ENCODE assay signal across 9 cellular contexts in the genomic region with DNA sequence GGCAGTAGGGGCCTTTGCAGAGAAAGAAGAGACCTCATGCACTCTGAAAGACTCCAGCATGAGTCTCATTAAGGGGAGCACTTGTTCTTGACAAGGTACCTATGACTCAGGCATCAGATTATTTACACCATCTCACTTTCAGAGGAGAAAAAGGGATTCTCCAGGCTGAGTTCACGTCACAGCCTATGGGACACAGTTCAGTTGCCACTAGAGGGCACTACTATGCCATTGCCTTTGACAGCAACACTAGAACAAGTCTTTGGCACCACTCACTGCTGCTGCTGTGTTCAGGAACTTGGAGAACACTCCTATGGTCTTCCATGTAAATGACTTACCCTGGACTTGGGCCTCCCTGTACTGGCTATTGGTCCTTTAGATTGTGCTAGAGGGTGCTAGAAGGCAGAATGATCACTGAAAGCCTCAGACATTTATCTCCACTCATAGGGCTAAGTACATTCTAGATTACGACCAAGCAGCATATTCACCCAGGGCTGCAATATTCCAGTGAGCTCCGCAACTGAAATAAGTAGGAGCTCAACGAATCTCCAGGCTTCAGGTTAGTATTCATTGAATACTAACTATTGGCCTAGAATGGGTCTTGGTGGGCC.
DNase-seq lines count a peak whose midpoint lies in the region; ATAC-seq, FAIRE-seq and TF ChIP-seq lines count a peak whose summit lies in the region.
"Had no signal": no experiment of that assay in that cellular context is flagged by ENCODE, and none has a peak within 500 bp of the region (broad histone marks: within the 10 kb centered on the region; RNA-seq: fewer than 3 reads in every experiment).

No MANE protein-coding gene starts in this region.

- peak; percentile 12 to 81 (median 61) for DNase-seq in NCI-H1417 (lab: John Stamatoyannopoulos, UW)
- no peak for DNase-seq in NCI-H1417 treated with DMSO at 0.1 percent for 48 hours (lab: John Stamatoyannopoulos, UW)
- DNase-seq in NCI-H446 treated with DMSO at 0.1 percent for 48 hours (lab: John Stamatoyannopoulos, UW) = peak; percentile 40
- peak; percentile 70 for DNase-seq in astrocyte of the hippocampus (ENCODE audit: low read depth, low spot score)
- no peak for DNase-seq in keratinocyte (ENCODE audit: low read depth, low spot score)
- DNase-seq in tibial artery = no peak

- H3K27ac ChIP-seq in keratinocyte (ENCODE audit: control insufficient read depth, insufficient read depth, low read length) (no peak overlapping the region), tibial artery (no peak overlapping the region)

- ATAC-seq in HG02678 (IDR thresholded peaks at IDR 0.05; ENCODE audit: unreplicated experiment) = peak; percentile 48
- no peak for ATAC-seq in HG03457 (IDR thresholded peaks at IDR 0.05; ENCODE audit: unreplicated experiment)

- FAIRE-seq in keratinocyte (lab: Jason Lieb, UNC) = peak; percentile 72
- FAIRE-seq: A204.1 had no signal

- H3K4me3 ChIP-seq in keratinocyte (ENCODE audit: control insufficient read depth in 2 of 3, extremely low read depth in 1 of 3, insufficient read depth in 2 of 3, low read depth in 1 of 3, low read length in 3 of 3) (no peak overlapping the region), tibial artery (no peak overlapping the region)

- H3K4me1 ChIP-seq in keratinocyte (ENCODE audit: control insufficient read depth, extremely low read depth, insufficient read depth, low read length) (no peaks in the 10 kb centered on the region), tibial artery (no peaks in the 10 kb centered on the region)

- no peaks in the 10 kb centered on the region for H3K79me2 ChIP-seq in keratinocyte (ENCODE audit: control insufficient read depth, insufficient read depth, low read length)

- no peak overlapping the region for H2AFZ ChIP-seq in keratinocyte (ENCODE audit: control insufficient read depth, low read length)

- peak; percentile 71 to 89 (median 88) for TF ChIP-seq CTCF in keratinocyte (optimal IDR thresholded peaks at IDR 0.05 in 1 of 3, IDR thresholded peaks at IDR 0.05 in 1 of 3, conservative IDR thresholded peaks at IDR 0.05 in 1 of 3; ENCODE audit: extremely low read depth in 1 of 3, insufficient read depth in 2 of 3, low read length in 3 of 3)
- TF ChIP-seq CTCF in tibial artery (IDR thresholded peaks at IDR 0.05) = peak; percentile 42 to 52

- H3K4me2 ChIP-seq in keratinocyte (ENCODE audit: control insufficient read depth, extremely low read depth, insufficient read depth, low read depth, low read length) = no peak overlapping the region

- no peaks in the 10 kb centered on the region for H3K9me3 ChIP-seq in keratinocyte (ENCODE audit: control insufficient read depth, low read depth, low read length)
- no peaks in the 10 kb centered on the region for H3K9me3 ChIP-seq in tibial artery

- H4K20me1 ChIP-seq in keratinocyte (ENCODE audit: control insufficient read depth, extremely low read depth, insufficient read depth, low read length) = no peaks in the 10 kb centered on the region

- intact Hi-C loops in tibial artery (cut with DNase I; ENCODE audit: low total_unique reads) = no loop called here

- H3K9ac ChIP-seq in keratinocyte (ENCODE audit: control insufficient read depth, extremely low read depth, insufficient read depth, low read length) = no peak overlapping the region

- H3K36me3 ChIP-seq in keratinocyte (ENCODE audit: control insufficient read depth in 2 of 2, extremely low read depth in 1 of 2, insufficient read depth in 2 of 2, low read length in 2 of 2) (no peaks in the 10 kb centered on the region), tibial artery (no peaks in the 10 kb centered on the region)

- dilution Hi-C loops in keratinocyte (cut with MboI; ENCODE audit: extremely low pct_ligation_motif_present, low sequenced_read_pairs) = no loop called here

- H3K27me3 ChIP-seq in keratinocyte (ENCODE audit: control insufficient read depth, extremely low read depth, insufficient read depth, low read length) = no peaks in the 10 kb centered on the region
- no peaks in the 10 kb centered on the region for H3K27me3 ChIP-seq in tibial artery

- no peaks in the 10 kb centered on the region for H3K9me1 ChIP-seq in keratinocyte (ENCODE audit: control insufficient read depth, extremely low read depth, insufficient read depth, low read length)

Comparison
In these comparisons a context has a peak if more than half of its experiments do, and no peak if none do; other contexts are left out.
1. DNase-seq: peak in NCI-H1417 (3 of 3), NCI-H446 treated with DMSO at 0.1 percent for 48 hours (single experiment) and astrocyte of the hippocampus (single experiment); none in NCI-H1417 treated with DMSO at 0.1 percent for 48 hours (single experiment), keratinocyte (single experiment) and tibial artery (0 of 2).